In the genomic region with DNA sequence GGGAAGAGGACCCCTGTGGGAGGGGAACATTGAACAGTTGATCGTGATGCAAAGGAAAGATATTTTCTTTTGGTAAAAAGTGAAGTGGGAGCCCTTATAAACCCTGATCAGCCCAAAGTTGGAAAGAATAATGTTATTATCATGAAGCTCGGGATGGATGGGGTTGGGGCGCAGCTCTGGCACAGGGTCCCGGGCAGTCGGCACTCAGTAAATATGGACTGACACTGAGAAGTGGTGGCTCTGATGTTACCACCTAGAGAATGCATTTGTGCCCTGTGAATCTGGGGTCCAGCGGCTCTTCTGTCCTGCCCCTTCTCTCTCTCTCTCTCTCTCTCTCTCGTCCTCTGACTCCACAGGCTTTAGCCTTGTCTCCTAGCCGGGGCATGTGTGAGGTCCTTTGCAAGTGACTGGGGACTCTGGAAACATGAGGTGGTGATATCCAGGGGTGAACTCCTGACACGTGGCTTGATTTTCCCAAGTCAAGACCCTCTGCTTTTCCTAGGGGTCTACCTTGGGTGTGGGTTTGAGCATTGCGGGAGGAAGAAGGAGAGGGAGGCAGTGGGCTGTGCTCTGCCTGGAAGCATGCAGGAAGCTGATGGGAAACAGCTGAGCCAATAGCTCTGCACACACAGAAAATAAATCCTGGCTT, we compare ENCODE assay signal across 30 cellular contexts.
DNase-seq lines count a peak whose midpoint lies in the region; ATAC-seq and TF ChIP-seq lines count a peak whose summit lies in the region.
"Had no signal": no experiment of that assay in that cellular context is flagged by ENCODE, and none has a peak within 500 bp of the region (broad histone marks: within the 10 kb centered on the region; RNA-seq: fewer than 3 reads in every experiment).

No MANE protein-coding gene starts in this region.

- no peaks in the 10 kb centered on the region for H3K27me3 ChIP-seq in WERI-Rb-1 (ENCODE audit: insufficient read depth, low read depth, severe bottlenecking)
- H3K27me3 ChIP-seq: ascending aorta, MG63 had no signal

- H3K4me3 Mint-ChIP-seq in type B pancreatic cell = no peak overlapping the region
- H3K4me3 Mint-ChIP-seq in MCF 10A (ENCODE audit: unreplicated experiment) = no peak overlapping the region
- H3K4me3 Mint-ChIP-seq: activated CD8-positive, alpha-beta T cell treated with anti-CD3 and anti-CD28 coated beads, Interleukin-2, amount 10 ng/mL, durations not matched to agents 7 days and 5 days; activated naive CD4-positive, alpha-beta T cell treated with anti-CD3 and anti-CD28 coated beads, Interleukin-2, amount 50 U/mL, for 24 hours; dendritic cell treated with granulocyte-macrophage colony-stimulating factor and Interleukin-4, amounts not matched to agents 40 ng/mL and 50 ng/mL, for 4 days; stimulated activated effector memory CD8-positive, alpha-beta T cell treated with anti-CD3 and anti-CD28 coated beads, Interleukin-12 subunit alpha, Interleukin-12 subunit beta, amount 100 ng/mL, for 72 hours had no signal

- BruUV-seq in MCF 10A (replicated peaks; lab: Mats Ljungman, UMichigan) = no TSS peak

- H3K27ac Mint-ChIP-seq in type B pancreatic cell (peak overlapping the region; percentile 61), MCF 10A (ENCODE audit: low read depth, unreplicated experiment) (no peak overlapping the region)
- H3K27ac Mint-ChIP-seq: activated CD8-positive, alpha-beta T cell treated with anti-CD3 and anti-CD28 coated beads, Interleukin-2, amount 10 ng/mL, durations not matched to agents 7 days and 5 days; activated naive CD4-positive, alpha-beta T cell treated with anti-CD3 and anti-CD28 coated beads, Interleukin-2, amount 50 U/mL, for 24 hours; dendritic cell treated with granulocyte-macrophage colony-stimulating factor and Interleukin-4, amounts not matched to agents 40 ng/mL and 50 ng/mL, for 4 days; stimulated activated effector memory CD8-positive, alpha-beta T cell treated with anti-CD3 and anti-CD28 coated beads, Interleukin-12 subunit alpha, Interleukin-12 subunit beta, amount 100 ng/mL, for 72 hours had no signal

- no peaks in the 10 kb centered on the region for H3K36me3 ChIP-seq in WERI-Rb-1
- H3K36me3 ChIP-seq: ascending aorta, MG63 had no signal

- ATAC-seq in left lobe of liver (no peak), HG03432 (IDR thresholded peaks at IDR 0.05; ENCODE audit: unreplicated experiment) (no peak)
- ATAC-seq: A549; activated CD8-positive, alpha-beta T cell treated with anti-CD3 and anti-CD28 coated beads, Interleukin-2, amount 10 ng/mL, durations not matched to agents 7 days and 5 days; stimulated activated effector memory CD8-positive, alpha-beta T cell treated with anti-CD3 and anti-CD28 coated beads, Interleukin-12 subunit alpha, Interleukin-12 subunit beta, amount 100 ng/mL, for 72 hours had no signal

- H3K4me1 Mint-ChIP-seq in type B pancreatic cell (ENCODE audit: unreplicated experiment) (peaks cover 22% of the 10 kb centered on the region), MCF 10A (ENCODE audit: insufficient read depth, unreplicated experiment) (peaks cover 24% of the 10 kb centered on the region)
- H3K4me1 Mint-ChIP-seq: activated naive CD4-positive, alpha-beta T cell treated with anti-CD3 and anti-CD28 coated beads, Interleukin-2, amount 50 U/mL, for 24 hours; stimulated activated effector memory CD8-positive, alpha-beta T cell treated with anti-CD3 and anti-CD28 coated beads, Interleukin-12 subunit alpha, Interleukin-12 subunit beta, amount 100 ng/mL, for 72 hours had no signal

- no peak overlapping the region for H3K27ac ChIP-seq in WERI-Rb-1

- TF ChIP-seq CTCF in WERI-Rb-1 (IDR thresholded peaks at IDR 0.05; ENCODE audit: low read depth, low read length) = no peak
- no peak for TF ChIP-seq CTCF in type B pancreatic cell (conservative IDR thresholded peaks at IDR 0.05)
- TF ChIP-seq CTCF in MCF 10A (IDR thresholded peaks at IDR 0.05; ENCODE audit: unreplicated experiment) = no peak

- CTCF ChIA-PET in MCF 10A (lab: Yijun Ruan, JAX) = interaction anchor here (0.5 to 1.4 kb wide), 4 partner anchors 9 to 96 kb away, joined by 3 to 5 read pairs (median 4); no protein-coding TSS in a partner anchor

- DNase-seq in activated CD8-positive, alpha-beta memory T cell treated with anti-CD3 and anti-CD28 coated beads, Interleukin-2, amount 50 U/mL, for 48 hours = peak; percentile 28
- DNase-seq in activated CD8-positive, alpha-beta memory T cell treated with anti-CD3 and anti-CD28 coated beads for 24 hours = no peak
- peak; percentile 6 for DNase-seq in WERI-Rb-1
- peak; percentile 18 for DNase-seq in left lobe of liver (ENCODE audit: low spot score)
- peak; percentile 47 for DNase-seq in type B pancreatic cell (ENCODE audit: extremely low spot score, unreplicated experiment)
- no peak for DNase-seq in MCF 10A (ENCODE audit: unreplicated experiment)
- DNase-seq in stimulated activated CD4-positive, alpha-beta T cell treated with anti-CD3 and anti-CD28 coated beads, Interleukin-1b, Interleukin-23, amount 100 ng/mL, for 48 hours = no peak
- DNase-seq: activated CD4-positive, CD25-positive, alpha-beta regulatory T cell; activated CD8-positive, alpha-beta T cell treated with anti-CD3 and anti-CD28 coated beads, Interleukin-2, amount 10 ng/mL, durations not matched to agents 7 days and 5 days; activated T-cell treated with anti-CD3 and anti-CD28 coated beads, Interleukin-2, amount 50 U/mL, for 48 hours; caudate nucleus; DMS79; GF-D8; GOT3; kidney glomerular epithelial cell; MG63; NCI-H1417; NCI-H2081 treated with DMSO at 0.1 percent for 48 hours; NCI-H446; nucleus accumbens; small intestine; stimulated activated CD4-positive, alpha-beta T cell treated with anti-CD3 and anti-CD28 coated beads, Interleukin-2, amount 100 ng/mL, for 48 hours; T1000 had no signal

- intact Hi-C loops in MCF 10A (cut with micrococcal nuclease) = no loop called here

- H3K9me3 ChIP-seq in WERI-Rb-1 (ENCODE audit: severe bottlenecking) = no peaks in the 10 kb centered on the region
- H3K9me3 ChIP-seq: A549, ascending aorta, MG63 had no signal

- no peak overlapping the region for H3K4me3 ChIP-seq in WERI-Rb-1 (ENCODE audit: low read depth, low read length)
- H3K4me3 ChIP-seq: A549, ascending aorta, lung, MG63 had no signal

- H3K27me3 Mint-ChIP-seq in type B pancreatic cell (peaks cover 41% of the 10 kb centered on the region), MCF 10A (ENCODE audit: insufficient read depth, unreplicated experiment) (no peaks in the 10 kb centered on the region)
- H3K27me3 Mint-ChIP-seq: activated naive CD4-positive, alpha-beta T cell treated with anti-CD3 and anti-CD28 coated beads, Interleukin-2, amount 50 U/mL, for 24 hours had no signal

- H3K36me3 Mint-ChIP-seq in type B pancreatic cell = no peaks in the 10 kb centered on the region
- H3K36me3 Mint-ChIP-seq in MCF 10A (ENCODE audit: insufficient read depth, unreplicated experiment) = no peaks in the 10 kb centered on the region
- H3K36me3 Mint-ChIP-seq: activated naive CD4-positive, alpha-beta T cell treated with anti-CD3 and anti-CD28 coated beads, Interleukin-2, amount 50 U/mL, for 24 hours; stimulated activated effector memory CD8-positive, alpha-beta T cell treated with anti-CD3 and anti-CD28 coated beads, Interleukin-12 subunit alpha, Interleukin-12 subunit beta, amount 100 ng/mL, for 72 hours had no signal

- H3K9me3 Mint-ChIP-seq in type B pancreatic cell (no peaks in the 10 kb centered on the region), MCF 10A (ENCODE audit: unreplicated experiment) (no peaks in the 10 kb centered on the region)
- H3K9me3 Mint-ChIP-seq: activated naive CD4-positive, alpha-beta T cell treated with anti-CD3 and anti-CD28 coated beads, Interleukin-2, amount 50 U/mL, for 24 hours; dendritic cell treated with granulocyte-macrophage colony-stimulating factor and Interleukin-4, amounts not matched to agents 40 ng/mL and 50 ng/mL, for 4 days; stimulated activated effector memory CD8-positive, alpha-beta T cell treated with anti-CD3 and anti-CD28 coated beads, Interleukin-12 subunit alpha, Interleukin-12 subunit beta, amount 100 ng/mL, for 72 hours had no signal

- POLR2A ChIA-PET in MCF 10A (lab: Yijun Ruan, JAX) = interaction anchor here (3.2 kb wide), 1 partner anchor 9 kb away, joined by 13 read pairs; no protein-coding TSS in a partner anchor

Comparison
In these comparisons a context has a peak if more than half of its experiments do, and no peak if none do; other contexts are left out.
1. DNase-seq: peak in activated CD8-positive, alpha-beta memory T cell treated with anti-CD3 and anti-CD28 coated beads, Interleukin-2, amount 50 U/mL, for 48 hours (single experiment), WERI-Rb-1 (single experiment), left lobe of liver (single experiment) and type B pancreatic cell (single experiment); none in activated CD8-positive, alpha-beta memory T cell treated with anti-CD3 and anti-CD28 coated beads for 24 hours (single experiment), MCF 10A (single experiment) and stimulated activated CD4-positive, alpha-beta T cell treated with anti-CD3 and anti-CD28 coated beads, Interleukin-1b, Interleukin-23, amount 100 ng/mL, for 48 hours (single experiment).